In genomic region chr15:64989331-64990167, GRCh38 we compare ENCODE assay signal across 8 cellular contexts. TPM values are rescaled to one million over a fixed set of nuclear protein-coding genes. Genes with fewer than 3 reads are reported as not detected.
DNase-seq lines count a peak whose midpoint lies in the region; ATAC-seq and TF ChIP-seq lines count a peak whose summit lies in the region.

Gene SPG21 (minus strand): TSS chr15:64989914. CDS start chr15:64983569, 6,345 bp downstream.

- H3K4me3 ChIP-seq in LNCaP clone FGC (ENCODE audit: low read depth, low read length) (peak within 1 kb of the TSS; percentile 87), fibroblast of lung (replicated peaks in 1 of 4; ENCODE audit: control extremely low read depth in 1 of 4, insufficient read depth in 1 of 4, low read depth in 3 of 4, low read length in 4 of 4) (peak within 1 kb of the TSS; percentile 89 to 98 (median 94))
- H3K4me3 ChIP-seq in naive thymus-derived CD4-positive, alpha-beta T cell (ENCODE audit: low read length): peak within 1 kb of the TSS; percentile 83

- TF ChIP-seq CTCF in LNCaP clone FGC (IDR thresholded peaks at IDR 0.05; ENCODE audit: control insufficient read depth, extremely low read depth, insufficient read depth) (no peak), fibroblast of lung (conservative IDR thresholded peaks at IDR 0.05 in 1 of 2, IDR thresholded peaks at IDR 0.05 in 1 of 2; ENCODE audit: low read depth in 1 of 2, low read length in 2 of 2) (no peak)

- peak within 1 kb of the TSS; percentile 93 to 99 (median 97) for H3K4me3 Mint-ChIP-seq in naive thymus-derived CD4-positive, alpha-beta T cell
- peak within 1 kb of the TSS; percentile 94 for H3K4me3 Mint-ChIP-seq in stimulated activated memory B cell treated with anti-CD40 and anti-IgM and Interleukin-4, amounts not matched to agents 10 μg/mL and 1 μg/mL and 100 μg/mL, for 72 hours

- no peaks in the 10 kb centered on the region for H3K36me3 ChIP-seq in fibroblast of lung (ENCODE audit: control insufficient read depth, insufficient read depth, low read length)
- peaks cover 0 to 4% (median 0%) of the 10 kb centered on the region in 3 experiments for H3K36me3 ChIP-seq in naive thymus-derived CD4-positive, alpha-beta T cell (ENCODE audit: control insufficient read depth in 2 of 3, insufficient read depth in 3 of 3, low read length in 3 of 3)

- H3K4me1 ChIP-seq in fibroblast of lung (ENCODE audit: control insufficient read depth, extremely low read depth, insufficient read depth, low read length): peaks cover 6% of the 10 kb centered on the region
- H3K4me1 ChIP-seq in naive thymus-derived CD4-positive, alpha-beta T cell (ENCODE audit: control insufficient read depth in 2 of 2, insufficient read depth in 2 of 2, low read length in 2 of 2): peaks cover 0 to 19% of the 10 kb centered on the region in 2 donors

- no peaks in the 10 kb centered on the region for H3K27me3 Mint-ChIP-seq in naive thymus-derived CD4-positive, alpha-beta T cell
- no peaks in the 10 kb centered on the region for H3K27me3 Mint-ChIP-seq in stimulated activated memory B cell treated with anti-CD40 and anti-IgM and Interleukin-4, amounts not matched to agents 10 μg/mL and 1 μg/mL and 100 μg/mL, for 72 hours

- H4K20me1 ChIP-seq in fibroblast of lung (ENCODE audit: control insufficient read depth, extremely low read depth, insufficient read depth, low read length): no peaks in the 10 kb centered on the region

- H3K79me2 ChIP-seq in fibroblast of lung (ENCODE audit: control insufficient read depth, insufficient read depth, low read length): peaks cover 11% of the 10 kb centered on the region

- H3K4me2 ChIP-seq in fibroblast of lung (ENCODE audit: extremely low read depth, insufficient read depth, low read length): peak within 1 kb of the TSS; percentile 83

- peaks cover 0 to 6% (median 4%) of the 10 kb centered on the region in 5 donors for H3K36me3 Mint-ChIP-seq in naive thymus-derived CD4-positive, alpha-beta T cell
- peaks cover 5% of the 10 kb centered on the region for H3K36me3 Mint-ChIP-seq in stimulated activated memory B cell treated with anti-CD40 and anti-IgM and Interleukin-4, amounts not matched to agents 10 μg/mL and 1 μg/mL and 100 μg/mL, for 72 hours

- peak within 1 kb of the TSS; percentile 91 to 98 (median 94) for H3K27ac Mint-ChIP-seq in naive thymus-derived CD4-positive, alpha-beta T cell
- H3K27ac Mint-ChIP-seq in stimulated activated memory B cell treated with anti-CD40 and anti-IgM and Interleukin-4, amounts not matched to agents 10 μg/mL and 1 μg/mL and 100 μg/mL, for 72 hours: peak within 1 kb of the TSS; percentile 95

- DNase-seq in EH (ENCODE audit: low read depth) (peak; percentile 93), H4 (ENCODE audit: low spot score) (peak; percentile 91), LNCaP clone FGC (ENCODE audit: low read depth) (peak; percentile 78), RPMI8226 (peak; percentile 99), fibroblast of lung (ENCODE audit: low read depth in 2 of 2) (peak; percentile 90 to 92)
- DNase-seq in activated T-helper 1 cell treated with anti-CD3 and anti-CD28 coated beads, Interleukin-2, amount 50 U/mL, for 16 hours (ENCODE audit: low read depth in 1 of 2, low spot score in 1 of 2): peak; percentile 78 to 88
- peak; percentile 77 to 97 (median 85) for DNase-seq in naive thymus-derived CD4-positive, alpha-beta T cell

- no peaks in the 10 kb centered on the region for H3K27me3 ChIP-seq in fibroblast of lung (ENCODE audit: control insufficient read depth, insufficient read depth, low read length)
- no peaks in the 10 kb centered on the region for H3K27me3 ChIP-seq in naive thymus-derived CD4-positive, alpha-beta T cell (ENCODE audit: control insufficient read depth in 2 of 2, insufficient read depth in 2 of 2, low read length in 2 of 2)

- H3K27ac ChIP-seq in fibroblast of lung (ENCODE audit: insufficient read depth, low read length): peak within 1 kb of the TSS; percentile 95
- peak within 1 kb of the TSS; percentile 76 for H3K27ac ChIP-seq in naive thymus-derived CD4-positive, alpha-beta T cell (ENCODE audit: low read depth, low read length)

- intact Hi-C loops in naive thymus-derived CD4-positive, alpha-beta T cell (cut with micrococcal nuclease): loop anchor here (1.0 to 10.0 kb wide), 12 partner anchors 40 to 1515 kb away; partner anchors contain the start of genes CLPX (in 2 of the 2), MTFMT (in 2 of the 2), PLEKHO2 (in 2 of the 2) and PPIB (in 2 of the 2)

- CTCF ChIA-PET in naive thymus-derived CD4-positive, alpha-beta T cell (lab: Charles Lee): interaction anchor here (0.7 kb wide), 2 partner anchors 186 to 220 kb away, joined by 3 to 7 read pairs; no protein-coding TSS in a partner anchor

- peak within 1 kb of the TSS; percentile 98 for H3K9ac ChIP-seq in fibroblast of lung (ENCODE audit: insufficient read depth, low read length)

- peak within 1 kb of the TSS; percentile 81 for H2AFZ ChIP-seq in fibroblast of lung (ENCODE audit: low read length)

- H3K9me3 Mint-ChIP-seq in naive thymus-derived CD4-positive, alpha-beta T cell: peaks cover 0 to 1% (median 0%) of the 10 kb centered on the region in 11 donors
- no peaks in the 10 kb centered on the region for H3K9me3 Mint-ChIP-seq in stimulated activated memory B cell treated with anti-CD40 and anti-IgM and Interleukin-4, amounts not matched to agents 10 μg/mL and 1 μg/mL and 100 μg/mL, for 72 hours

- no peaks in the 10 kb centered on the region for H3K9me3 ChIP-seq in fibroblast of lung (ENCODE audit: control insufficient read depth, insufficient read depth, low read depth, low read length)
- H3K9me3 ChIP-seq in naive thymus-derived CD4-positive, alpha-beta T cell (ENCODE audit: control insufficient read depth in 2 of 3, low read length in 3 of 3): no peaks in the 10 kb centered on the region

- ATAC-seq in naive thymus-derived CD4-positive, alpha-beta T cell: peak; percentile 95
- peak; percentile 99 for ATAC-seq in stimulated activated memory B cell treated with anti-CD40 and anti-IgM and Interleukin-4, amounts not matched to agents 10 μg/mL and 1 μg/mL and 100 μg/mL, for 72 hours

- POLR2A ChIA-PET in naive thymus-derived CD4-positive, alpha-beta T cell (lab: Charles Lee): interaction anchor here (0.6 to 1.4 kb wide), 5 partner anchors 49 to 602 kb away, joined by 3 to 4 read pairs (median 3); partner anchors contain the start of genes RNU5B-1 and TRIP4

- H3K4me1 Mint-ChIP-seq in naive thymus-derived CD4-positive, alpha-beta T cell: peaks cover 34 to 55% (median 49%) of the 10 kb centered on the region in 7 donors
- peaks cover 57% of the 10 kb centered on the region for H3K4me1 Mint-ChIP-seq in stimulated activated memory B cell treated with anti-CD40 and anti-IgM and Interleukin-4, amounts not matched to agents 10 μg/mL and 1 μg/mL and 100 μg/mL, for 72 hours

RNA-seq across cellular contexts. Expression of gene SPG21, which starts in this region (rescaled TPM):
- total RNA-seq in H4 (2014; rRNA removed; shearing (Covaris generic)): 63.9 and 91.3 TPM in 2 replicates
- total RNA-seq in fibroblast of lung: 68.4 and 90.4 TPM in 2 replicates
- polyA plus RNA-seq in fibroblast of lung: 89.9 and 95.3 TPM in 2 replicates
- polyA plus RNA-seq in fibroblast of lung (2012): 70.6 and 71.8 TPM in 2 replicates
- polyA minus RNA-seq in fibroblast of lung (ENCODE audit: low replicate concordance): 37.3 and 39.0 TPM in 2 replicates
- 10 to 100 TPM; 42.5 to 72.3 (median 60.0) TPM for total RNA-seq in naive thymus-derived CD4-positive, alpha-beta T cell
- 100 to 1,000 TPM; 123 to 140 TPM for polyA plus RNA-seq in naive thymus-derived CD4-positive, alpha-beta T cell

Comparison
In these comparisons a context has a peak if more than half of its experiments do, and no peak if none do; other contexts are left out.
1. Peak in every context shown above with its lines: DNase-seq, ATAC-seq, H3K4me3 ChIP-seq and H3K27ac ChIP-seq.